In the genomic region with DNA sequence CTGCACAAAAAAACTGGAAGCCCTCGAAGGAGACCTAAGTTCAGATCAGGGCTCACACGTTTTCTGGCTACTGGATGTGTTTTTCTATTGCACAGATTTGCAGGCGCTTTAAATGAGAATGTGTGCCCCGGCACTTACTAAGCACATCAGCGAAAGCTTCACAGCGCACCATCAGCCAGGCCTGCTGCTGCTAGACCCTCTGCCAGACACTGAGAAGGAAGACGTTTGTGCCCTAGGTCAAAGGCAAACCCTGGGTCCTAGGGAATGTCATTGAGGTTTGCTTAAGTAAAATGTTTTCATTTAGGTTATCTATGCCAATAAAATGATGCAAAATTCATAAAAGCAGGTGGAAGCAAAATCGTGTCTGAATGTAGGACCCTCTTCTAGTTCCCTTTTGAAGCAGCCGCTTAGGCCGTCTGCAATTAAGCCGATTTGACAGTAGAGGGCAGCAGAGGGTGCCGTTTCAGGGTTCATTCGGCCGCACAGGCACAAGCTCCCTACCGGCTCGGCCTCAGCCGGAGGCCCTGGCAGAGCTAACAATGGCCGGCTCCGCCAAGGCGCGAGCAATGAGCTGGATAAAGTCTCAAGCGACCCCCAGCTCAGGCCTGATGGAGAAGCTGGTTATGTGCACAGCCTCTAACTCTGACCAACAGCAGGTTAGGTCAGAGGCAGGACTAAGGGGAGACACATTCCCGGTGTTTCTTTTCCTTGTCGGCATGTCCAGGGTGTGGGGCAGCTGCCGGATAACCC, we compare ENCODE assay signal across 8 cellular contexts.
DNase-seq lines count a peak whose midpoint lies in the region; ATAC-seq, FAIRE-seq and TF ChIP-seq lines count a peak whose summit lies in the region.

No MANE protein-coding gene starts in this region.

- DNase-seq in DMS53 treated with DMSO at 0.1 percent for 48 hours (lab: John Stamatoyannopoulos, UW; ENCODE audit: unreplicated experiment): peak; percentile 56
- DNase-seq in LoVo (ENCODE audit: low spot score): peak; percentile 74
- peak; percentile 77 for DNase-seq in RPMI7951 (ENCODE audit: low read depth)
- peak; percentile 63 for DNase-seq in activated naive CD4-positive, alpha-beta T cell treated with anti-CD3 and anti-CD28 coated beads, Interleukin-2, amount 10 ng/mL, durations not matched to agents 7 days and 5 days
- DNase-seq in Right ventricle myocardium inferior (ENCODE audit: missing footprints): peak; percentile 90
- DNase-seq in pancreas: peak; percentile 61 to 91 (median 79)
- DNase-seq in upper lobe of right lung: peak; percentile 82

- H3K27me3 ChIP-seq in pancreas (peaks cover 0 to 4% (median 0%) of the 10 kb centered on the region in 4 donors), upper lobe of right lung (no peaks in the 10 kb centered on the region)

- H3K27me3 Mint-ChIP-seq in activated naive CD4-positive, alpha-beta T cell treated with anti-CD3 and anti-CD28 coated beads, Interleukin-2, amount 10 ng/mL, durations not matched to agents 7 days and 5 days: no peaks in the 10 kb centered on the region

- H3K36me3 ChIP-seq in pancreas (no peaks in the 10 kb centered on the region), upper lobe of right lung (no peaks in the 10 kb centered on the region)

- no peak overlapping the region for H3K27ac Mint-ChIP-seq in activated naive CD4-positive, alpha-beta T cell treated with anti-CD3 and anti-CD28 coated beads, Interleukin-2, amount 10 ng/mL, durations not matched to agents 7 days and 5 days

- no peak overlapping the region for H3K4me3 Mint-ChIP-seq in activated naive CD4-positive, alpha-beta T cell treated with anti-CD3 and anti-CD28 coated beads, Interleukin-2, amount 10 ng/mL, durations not matched to agents 7 days and 5 days

- H3K9me3 Mint-ChIP-seq in activated naive CD4-positive, alpha-beta T cell treated with anti-CD3 and anti-CD28 coated beads, Interleukin-2, amount 10 ng/mL, durations not matched to agents 7 days and 5 days: no peaks in the 10 kb centered on the region

- H3K9me3 ChIP-seq in pancreas (no peaks in the 10 kb centered on the region), upper lobe of right lung (no peaks in the 10 kb centered on the region)

- H3K36me3 Mint-ChIP-seq in activated naive CD4-positive, alpha-beta T cell treated with anti-CD3 and anti-CD28 coated beads, Interleukin-2, amount 10 ng/mL, durations not matched to agents 7 days and 5 days: no peaks in the 10 kb centered on the region

- peak; percentile 68 for ATAC-seq in GM21825 (IDR thresholded peaks at IDR 0.05; ENCODE audit: unreplicated experiment)
- ATAC-seq in Right ventricle myocardium inferior: peak; percentile 87
- peak; percentile 93 to 100 (median 98) for ATAC-seq in pancreas
- peak; percentile 96 for ATAC-seq in upper lobe of right lung

- no peaks in the 10 kb centered on the region for H3K4me1 ChIP-seq in pancreas
- H3K4me1 ChIP-seq in upper lobe of right lung: peaks cover 6% of the 10 kb centered on the region

- FAIRE-seq in pancreas (lab: Jason Lieb, UNC): no peak

- H3K4me1 Mint-ChIP-seq in activated naive CD4-positive, alpha-beta T cell treated with anti-CD3 and anti-CD28 coated beads, Interleukin-2, amount 10 ng/mL, durations not matched to agents 7 days and 5 days: no peaks in the 10 kb centered on the region

- WGBS in pancreas, 2 donors: 22 to 24% methylated on average over 25 of the region's 25 CpGs

- H3K4me3 ChIP-seq in pancreas (no peak overlapping the region), upper lobe of right lung (no peak overlapping the region)

- peak; percentile 83 to 93 (median 90) for TF ChIP-seq CTCF in pancreas (IDR thresholded peaks at IDR 0.05)
- TF ChIP-seq CTCF in upper lobe of right lung (IDR thresholded peaks at IDR 0.05): peak; percentile 93

- intact Hi-C loops in Right ventricle myocardium inferior (cut with DNase I): loop anchor here (1.0 to 5.0 kb wide), 3 partner anchors 356 to 649 kb away; a partner anchor contains a TSS
- intact Hi-C loops in pancreas (cut with DNase I): loop anchor here in 1 of 3 donors (10.0 kb wide), 1 partner anchor 653 kb away; no protein-coding TSS in a partner anchor
- intact Hi-C loops in upper lobe of right lung (cut with DNase I): no loop called here

- H3K27ac ChIP-seq in pancreas (no peak overlapping the region), upper lobe of right lung (no peak overlapping the region)

- CTCF ChIA-PET in activated naive CD4-positive, alpha-beta T cell treated with anti-CD3 and anti-CD28 coated beads, Interleukin-2, amount 10 ng/mL, durations not matched to agents 7 days and 5 days (lab: Charles Lee): interaction anchor here (0.6 to 3.2 kb wide), 18 partner anchors 8 to 649 kb away, joined by 3 to 28 read pairs (median 4); no protein-coding TSS in a partner anchor
